In the genomic region with DNA sequence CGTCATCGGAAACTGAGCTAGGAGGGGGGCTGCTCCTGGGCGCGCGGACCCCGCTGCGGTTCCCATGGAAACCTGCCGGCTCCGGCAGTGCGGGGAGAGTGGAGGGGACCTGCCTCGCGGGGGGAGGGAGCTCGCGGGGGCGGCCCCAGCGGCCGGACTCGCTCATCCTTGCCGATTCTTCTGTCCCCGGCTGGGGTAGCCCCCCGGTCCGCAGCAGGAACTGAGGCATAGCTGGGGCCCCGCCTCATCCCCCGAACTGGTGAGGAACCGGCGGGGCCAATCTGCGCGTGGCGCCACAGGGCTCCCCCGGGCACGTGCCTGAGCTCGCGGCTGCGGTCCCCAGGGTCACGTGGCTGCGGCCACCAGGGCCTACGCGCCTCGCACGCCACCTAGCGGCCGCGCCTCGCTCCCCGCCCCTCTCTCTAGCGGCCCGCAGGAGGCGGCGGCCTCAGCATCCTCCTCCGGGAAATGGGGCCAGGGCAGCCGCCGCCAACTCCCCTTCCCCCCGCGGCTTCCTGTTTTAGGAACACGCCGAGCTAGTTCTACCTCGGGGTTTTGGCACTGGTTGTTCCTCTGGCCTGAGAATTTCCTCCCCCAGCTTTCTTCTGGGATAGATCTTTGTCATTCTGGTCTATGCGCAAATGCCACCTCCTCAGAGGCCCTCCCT, we compare ENCODE assay signal across 1 cellular context.
A peak's percentile ranks its signal among the peaks of the same experiment; 100 is the strongest.
TF ChIP-seq lines count a peak whose summit lies in the region.

No MANE protein-coding gene starts in this region.

TF ChIP-seq in HepG2, 621 proteins besides CTCF, POLR2A, EP300 and RAD21 (continued from another document and continues in another):
- TF ChIP-seq RNF2 (conservative IDR thresholded peaks at IDR 0.05; ENCODE audit: low read depth), result no peak; the same call in 1 of the 2 replicates
- no peak for TF ChIP-seq ZNF282 (IDR thresholded peaks at IDR 0.05; ENCODE audit: partially characterized antibody)
- peak; percentile 93 for TF ChIP-seq ZNF607 (CRISPR knock-in tag; IDR thresholded peaks at IDR 0.05; ENCODE audit: borderline replicate concordance)
- peak; percentile 64 for TF ChIP-seq ZNF430 (CRISPR knock-in tag; IDR thresholded peaks at IDR 0.05)
- TF ChIP-seq HCFC1 (IDR thresholded peaks at IDR 0.05; ENCODE audit: low read depth, low read length), result no peak
- peak; percentile 38; the same call in 1 of the 2 replicates for TF ChIP-seq ZNF609 (CRISPR knock-in tag; IDR thresholded peaks at IDR 0.05; ENCODE audit: borderline replicate concordance)
- no peak for TF ChIP-seq SIX4 (CRISPR knock-in tag; IDR thresholded peaks at IDR 0.05)
- TF ChIP-seq ZNF747 (CRISPR knock-in tag; IDR thresholded peaks at IDR 0.05; ENCODE audit: borderline replicate concordance), result no peak; the same call in 1 of the 2 replicates
- no peak; the same call in 1 of the 2 replicates for TF ChIP-seq ZNF563 (CRISPR knock-in tag; IDR thresholded peaks at IDR 0.05)
- peak; percentile 88; the same call in 1 of the 2 replicates for TF ChIP-seq ADNP (CRISPR knock-in tag; IDR thresholded peaks at IDR 0.05)
- TF ChIP-seq, protein P1, sequence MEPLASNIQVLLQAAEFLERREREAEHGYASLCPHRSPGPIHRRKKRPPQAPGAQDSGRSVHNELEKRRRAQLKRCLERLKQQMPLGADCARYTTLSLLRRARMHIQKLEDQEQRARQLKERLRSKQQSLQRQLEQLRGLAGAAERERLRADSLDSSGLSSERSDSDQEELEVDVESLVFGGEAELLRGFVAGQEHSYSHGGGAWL (CRISPR knock-in tag; IDR thresholded peaks at IDR 0.05), result peak; percentile 94
- no peak for TF ChIP-seq JUNB (CRISPR knock-in tag; IDR thresholded peaks at IDR 0.05; ENCODE audit: borderline replicate concordance)
- no peak for TF ChIP-seq KLF11 (CRISPR knock-in tag; IDR thresholded peaks at IDR 0.05)
- no peak for TF ChIP-seq STAT6 (CRISPR knock-in tag; IDR thresholded peaks at IDR 0.05; ENCODE audit: borderline replicate concordance)
- TF ChIP-seq MATR3 (CRISPR knock-in tag; IDR thresholded peaks at IDR 0.05), result no peak
- no peak for TF ChIP-seq ZNF7 (CRISPR knock-in tag; IDR thresholded peaks at IDR 0.05)
- TF ChIP-seq, protein P2, sequence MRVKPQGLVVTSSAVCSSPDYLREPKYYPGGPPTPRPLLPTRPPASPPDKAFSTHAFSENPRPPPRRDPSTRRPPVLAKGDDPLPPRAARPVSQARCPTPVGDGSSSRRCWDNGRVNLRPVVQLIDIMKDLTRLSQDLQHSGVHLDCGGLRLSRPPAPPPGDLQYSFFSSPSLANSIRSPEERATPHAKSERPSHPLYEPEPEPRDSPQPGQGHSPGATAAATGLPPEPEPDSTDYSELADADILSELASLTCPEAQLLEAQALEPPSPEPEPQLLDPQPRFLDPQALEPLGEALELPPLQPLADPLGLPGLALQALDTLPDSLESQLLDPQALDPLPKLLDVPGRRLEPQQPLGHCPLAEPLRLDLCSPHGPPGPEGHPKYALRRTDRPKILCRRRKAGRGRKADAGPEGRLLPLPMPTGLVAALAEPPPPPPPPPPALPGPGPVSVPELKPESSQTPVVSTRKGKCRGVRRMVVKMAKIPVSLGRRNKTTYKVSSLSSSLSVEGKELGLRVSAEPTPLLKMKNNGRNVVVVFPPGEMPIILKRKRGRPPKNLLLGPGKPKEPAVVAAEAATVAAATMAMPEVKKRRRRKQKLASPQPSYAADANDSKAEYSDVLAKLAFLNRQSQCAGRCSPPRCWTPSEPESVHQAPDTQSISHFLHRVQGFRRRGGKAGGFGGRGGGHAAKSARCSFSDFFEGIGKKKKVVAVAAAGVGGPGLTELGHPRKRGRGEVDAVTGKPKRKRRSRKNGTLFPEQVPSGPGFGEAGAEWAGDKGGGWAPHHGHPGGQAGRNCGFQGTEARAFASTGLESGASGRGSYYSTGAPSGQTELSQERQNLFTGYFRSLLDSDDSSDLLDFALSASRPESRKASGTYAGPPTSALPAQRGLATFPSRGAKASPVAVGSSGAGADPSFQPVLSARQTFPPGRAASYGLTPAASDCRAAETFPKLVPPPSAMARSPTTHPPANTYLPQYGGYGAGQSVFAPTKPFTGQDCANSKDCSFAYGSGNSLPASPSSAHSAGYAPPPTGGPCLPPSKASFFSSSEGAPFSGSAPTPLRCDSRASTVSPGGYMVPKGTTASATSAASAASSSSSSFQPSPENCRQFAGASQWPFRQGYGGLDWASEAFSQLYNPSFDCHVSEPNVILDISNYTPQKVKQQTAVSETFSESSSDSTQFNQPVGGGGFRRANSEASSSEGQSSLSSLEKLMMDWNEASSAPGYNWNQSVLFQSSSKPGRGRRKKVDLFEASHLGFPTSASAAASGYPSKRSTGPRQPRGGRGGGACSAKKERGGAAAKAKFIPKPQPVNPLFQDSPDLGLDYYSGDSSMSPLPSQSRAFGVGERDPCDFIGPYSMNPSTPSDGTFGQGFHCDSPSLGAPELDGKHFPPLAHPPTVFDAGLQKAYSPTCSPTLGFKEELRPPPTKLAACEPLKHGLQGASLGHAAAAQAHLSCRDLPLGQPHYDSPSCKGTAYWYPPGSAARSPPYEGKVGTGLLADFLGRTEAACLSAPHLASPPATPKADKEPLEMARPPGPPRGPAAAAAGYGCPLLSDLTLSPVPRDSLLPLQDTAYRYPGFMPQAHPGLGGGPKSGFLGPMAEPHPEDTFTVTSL (CRISPR knock-in tag; IDR thresholded peaks at IDR 0.05; ENCODE audit: borderline replicate concordance), result no peak
- no peak for TF ChIP-seq ZNF841 (CRISPR knock-in tag; IDR thresholded peaks at IDR 0.05; ENCODE audit: borderline replicate concordance)
- TF ChIP-seq ZNF496 (CRISPR knock-in tag; IDR thresholded peaks at IDR 0.05; ENCODE audit: insufficient replicate concordance), result no peak
- no peak for TF ChIP-seq IKZF1 (IDR thresholded peaks at IDR 0.05)
- no peak for TF ChIP-seq GTF3A (CRISPR knock-in tag; conservative IDR thresholded peaks at IDR 0.05)
- peak; percentile 77 for TF ChIP-seq GABPB1 (CRISPR knock-in tag; IDR thresholded peaks at IDR 0.05)
- no peak for TF ChIP-seq ZSCAN9 (CRISPR knock-in tag; IDR thresholded peaks at IDR 0.05; ENCODE audit: borderline replicate concordance)
- peak; percentile 93 for TF ChIP-seq TOPORS (CRISPR knock-in tag; IDR thresholded peaks at IDR 0.05)
- peak; percentile 95 for TF ChIP-seq CSRNP1 (CRISPR knock-in tag; IDR thresholded peaks at IDR 0.05)
- TF ChIP-seq NONO (IDR thresholded peaks at IDR 0.05), result no peak
- no peak; the same call in 1 of the 2 replicates for TF ChIP-seq NONO (CRISPR knock-in tag; conservative IDR thresholded peaks at IDR 0.05)
- TF ChIP-seq PPARG (CRISPR knock-in tag; conservative IDR thresholded peaks at IDR 0.05), result 0 out of 2 replicates have a peak, but pooled peaks have one; percentile 57
- peak; percentile 93 for TF ChIP-seq ARNT2 (CRISPR knock-in tag; IDR thresholded peaks at IDR 0.05; ENCODE audit: low read depth)
- TF ChIP-seq XRCC5 (optimal IDR thresholded peaks at IDR 0.05; ENCODE audit: low read length), result peak; percentile 87
- 0 out of 2 replicates have a peak, but pooled peaks have one; percentile 59 for TF ChIP-seq CENPT (CRISPR knock-in tag; IDR thresholded peaks at IDR 0.05; ENCODE audit: low read depth)
- no peak for TF ChIP-seq ZNF251 (CRISPR knock-in tag; IDR thresholded peaks at IDR 0.05)
- TF ChIP-seq TEAD3 (CRISPR knock-in tag; optimal IDR thresholded peaks at IDR 0.05; ENCODE audit: borderline replicate concordance), result peak; percentile 38
- no peak for TF ChIP-seq NBN (conservative IDR thresholded peaks at IDR 0.05)
- TF ChIP-seq FIP1L1 (IDR thresholded peaks at IDR 0.05; ENCODE audit: borderline replicate concordance, insufficient read depth, low read depth, low read length), result no peak
- TF ChIP-seq ZFP1 (CRISPR knock-in tag; IDR thresholded peaks at IDR 0.05), result no peak
- peak; percentile 56; the same call in 1 of the 2 replicates for TF ChIP-seq ZNF800 (CRISPR knock-in tag; IDR thresholded peaks at IDR 0.05)
- TF ChIP-seq GMEB2 (CRISPR knock-in tag; IDR thresholded peaks at IDR 0.05; ENCODE audit: low read depth), result no peak
- no peak for TF ChIP-seq PHB2 (IDR thresholded peaks at IDR 0.05; ENCODE audit: partially characterized antibody)
- no peak for TF ChIP-seq FOXM1 (CRISPR knock-in tag; IDR thresholded peaks at IDR 0.05)
- TF ChIP-seq HES4 (CRISPR knock-in tag; IDR thresholded peaks at IDR 0.05; ENCODE audit: borderline replicate concordance), result no peak
